In genomic region chr22:40176921-40177737, GRCh38 we compare ENCODE assay signal across 8 cellular contexts. TPM values are rescaled to one million over a fixed set of nuclear protein-coding genes. Genes with fewer than 3 reads are reported as not detected.
A peak's percentile ranks its signal among the peaks of the same experiment; 100 is the strongest.
DNase-seq lines count a peak whose midpoint lies in the region; ATAC-seq and TF ChIP-seq lines count a peak whose summit lies in the region.

No MANE protein-coding gene starts in this region.

- POLR2A ChIA-PET in Panc1 (lab: Charles Lee): interaction anchor here (0.6 to 1.8 kb wide), 2 partner anchors 38 to 133 kb away, joined by 9 to 16 read pairs; no protein-coding TSS in a partner anchor

- no peaks in the 10 kb centered on the region for H3K27me3 ChIP-seq in Panc1 (ENCODE audit: control insufficient read depth, insufficient read depth, low read length)
- no peaks in the 10 kb centered on the region for H3K27me3 ChIP-seq in prostate gland (replicated peaks; ENCODE audit: insufficient read depth)
- no peaks in the 10 kb centered on the region for H3K27me3 ChIP-seq in uterus

- in situ Hi-C loops in Panc1 (cut with HindIII; ENCODE audit: low pct_unique_long_range_greater_than_20kb, low sequenced_read_pairs): no loop called here

- peaks cover 19% of the 10 kb centered on the region for H3K4me1 Mint-ChIP-seq in glutamatergic neuron (ENCODE audit: low read depth, unreplicated experiment)

- H3K36me3 ChIP-seq in Panc1 (ENCODE audit: control insufficient read depth, insufficient read depth, low read length) (peaks cover 5% of the 10 kb centered on the region; the same call in 1 of the 2 replicates), prostate gland (no peaks in the 10 kb centered on the region), uterus (no peaks in the 10 kb centered on the region)

- intact Hi-C loops in Right ventricle myocardium inferior (cut with DNase I): loop anchor here (1.0 to 5.0 kb wide), 6 partner anchors 35 to 170 kb away; partner anchors contain the start of gene ADSL
- intact Hi-C loops in cardiac septum (cut with DNase I): loop anchor here (5.0 kb wide), 1 partner anchor 135 kb away; no protein-coding TSS in a partner anchor
- intact Hi-C loops in Panc1 (cut with micrococcal nuclease; ENCODE audit: unreplicated experiment): no loop called here
- intact Hi-C loops in prostate gland (cut with DNase I): loop anchor here (5.0 to 10.0 kb wide), 4 partner anchors 98 to 170 kb away; partner anchors contain the start of gene ADSL
- intact Hi-C loops in uterus (cut with DNase I; ENCODE audit: low total_unique reads): no loop called here

- peak overlapping the region; percentile 99 for H3K27ac Mint-ChIP-seq in glutamatergic neuron (ENCODE audit: unreplicated experiment)

- CTCF ChIA-PET in Panc1 (lab: Charles Lee): no interaction called here

- no peak for TF ChIP-seq POLR2A in prostate gland (IDR thresholded peaks at IDR 0.05)
- TF ChIP-seq POLR2A in uterus (IDR thresholded peaks at IDR 0.05): no peak

- WGBS in prostate gland: 11% methylated on average over 14 of the region's 14 CpGs

- ATAC-seq in Right ventricle myocardium inferior: peak; percentile 32
- ATAC-seq in Panc1: peak; percentile 70
- no peak for ATAC-seq in GM18858 (IDR thresholded peaks at IDR 0.05; ENCODE audit: unreplicated experiment)

- BruUV-seq in Panc1 (replicated peaks; lab: Mats Ljungman, UMichigan): no TSS peak

- peak overlapping the region; percentile 94 for H3K4me3 Mint-ChIP-seq in glutamatergic neuron (ENCODE audit: unreplicated experiment)

- H3K27ac ChIP-seq in Panc1 (ENCODE audit: low read length): peak overlapping the region; percentile 98
- peak overlapping the region; percentile 61 to 86 for H3K27ac ChIP-seq in prostate gland
- H3K27ac ChIP-seq in uterus: peak overlapping the region; percentile 84 to 87

- no peaks in the 10 kb centered on the region for H3K9me3 ChIP-seq in Panc1 (ENCODE audit: control insufficient read depth, insufficient read depth, low read depth, low read length)
- no peaks in the 10 kb centered on the region for H3K9me3 ChIP-seq in prostate gland
- no peaks in the 10 kb centered on the region for H3K9me3 ChIP-seq in uterus

- peak overlapping the region; percentile 90 for H3K4me3 ChIP-seq in Panc1 (ENCODE audit: low read depth in 2 of 2, low read length in 2 of 2)
- H3K4me3 ChIP-seq in prostate gland: peak overlapping the region; percentile 48 to 50
- peak overlapping the region; percentile 57 to 65 for H3K4me3 ChIP-seq in uterus

- H3K9me3 Mint-ChIP-seq in glutamatergic neuron (ENCODE audit: unreplicated experiment): peaks cover 5% of the 10 kb centered on the region

- H3K27me3 Mint-ChIP-seq in glutamatergic neuron (ENCODE audit: unreplicated experiment): peaks cover 2% of the 10 kb centered on the region

- H3K4me1 ChIP-seq in Panc1 (ENCODE audit: control insufficient read depth, insufficient read depth, low read length): peaks cover 24% of the 10 kb centered on the region
- H3K4me1 ChIP-seq in prostate gland (replicated peaks): peaks cover 8% of the 10 kb centered on the region
- peaks cover 0 to 11% of the 10 kb centered on the region in 2 donors for H3K4me1 ChIP-seq in uterus

- no peak for DNase-seq in Right ventricle myocardium inferior (ENCODE audit: missing footprints)
- DNase-seq in cardiac septum (ENCODE audit: low spot score): no peak
- DNase-seq in Panc1 (ENCODE audit: low read depth, low spot score): no peak
- peak; percentile 60 for DNase-seq in activated effector memory CD4-positive, alpha-beta T cell treated with Interleukin-2 at 50 U/mL for 16 hours
- no peak for DNase-seq in glutamatergic neuron
- DNase-seq in prostate gland (ENCODE audit: low spot score): peak; percentile 69
- peak; percentile 65 to 74 for DNase-seq in uterus

- no peak for TF ChIP-seq CTCF in Panc1 (IDR thresholded peaks at IDR 0.05)
- no peak for TF ChIP-seq CTCF in glutamatergic neuron (IDR thresholded peaks at IDR 0.05; ENCODE audit: partially characterized antibody, unreplicated experiment)
- TF ChIP-seq CTCF in prostate gland (IDR thresholded peaks at IDR 0.05): peak in 1 of 4 experiments; percentile 2
- no peak for TF ChIP-seq CTCF in uterus (IDR thresholded peaks at IDR 0.05)

- no peaks in the 10 kb centered on the region for H3K36me3 Mint-ChIP-seq in glutamatergic neuron (ENCODE audit: unreplicated experiment)

RNA-seq across cellular contexts. Expression of gene TNRC6B, which starts 0.6 kb away (rescaled TPM):
- total RNA-seq in Right ventricle myocardium inferior (43.3 TPM), cardiac septum (40.2 TPM), Panc1 (2021; ENCODE audit: unreplicated experiment) (30.7 TPM), glutamatergic neuron (ENCODE audit: unreplicated experiment) (62.0 TPM), prostate gland (100 to 1,000 TPM in 1 of 2 donors, 10 to 100 TPM in 1; 43.8 to 118 TPM), uterus (10 to 100 TPM; 10.5 to 76.0 (median 37.2) TPM)
- 7.5 TPM for polyA plus RNA-seq in Panc1 (2012; ENCODE audit: insufficient read length)

Comparison
In these comparisons a context has a peak if more than half of its experiments do, and no peak if none do; other contexts are left out.
1. DNase-seq: peak in activated effector memory CD4-positive, alpha-beta T cell treated with Interleukin-2 at 50 U/mL for 16 hours (single experiment), prostate gland (single experiment) and uterus (2 of 2); none in Right ventricle myocardium inferior (single experiment), cardiac septum (single experiment), Panc1 (single experiment) and glutamatergic neuron (single experiment).
2. intact Hi-C loops: an anchor here in Right ventricle myocardium inferior (1.0 to 5.0 kb wide), cardiac septum (5.0 kb wide) and prostate gland (5.0 to 10.0 kb wide); none called in Panc1 and uterus.
3. Peak in every context shown above with its lines, with median percentiles within 50 percentile points of each other: H3K27ac ChIP-seq and H3K4me3 ChIP-seq.